Comparison of ENCODE assay signal across 9 cellular contexts in genomic region chr7:85186521-85187241, GRCh38. TPM values are rescaled to one million over a fixed set of nuclear protein-coding genes. Genes with fewer than 3 reads are reported as not detected.
DNase-seq lines count a peak whose midpoint lies in the region; ATAC-seq lines count a peak whose summit lies in the region.
"Had no signal": no experiment of that assay in that cellular context is flagged by ENCODE, and none has a peak within 500 bp of the region (broad histone marks: within the 10 kb centered on the region; RNA-seq: fewer than 3 reads in every experiment).

Gene SEMA3D (minus strand): TSS chr7:85187056. CDS start chr7:85121891, 65,165 bp downstream.

- peaks cover 0 to 12% (median 2%) of the 10 kb centered on the region in 7 donors for H3K9me3 Mint-ChIP-seq in CD4-positive, CD25-positive, alpha-beta regulatory T cell
- H3K9me3 Mint-ChIP-seq in activated T-helper 1 cell treated with anti-CD3 and anti-CD28 coated beads, Interleukin-12 subunit alpha, Interleukin-12 subunit beta, Interleukin-2, Interleukin-4 antibody, amounts not matched to agents 30 ng/mL and 10 ng/mL and 1 ng/mL, durations not matched to agents 14 hours and 24 hours and 36 hours = no peaks in the 10 kb centered on the region

- no peak within 1 kb of the TSS for H3K27ac Mint-ChIP-seq in CD4-positive, CD25-positive, alpha-beta regulatory T cell
- H3K27ac Mint-ChIP-seq in activated T-helper 1 cell treated with anti-CD3 and anti-CD28 coated beads, Interleukin-12 subunit alpha, Interleukin-12 subunit beta, Interleukin-2, Interleukin-4 antibody, amounts not matched to agents 30 ng/mL and 10 ng/mL and 1 ng/mL, durations not matched to agents 14 hours and 24 hours and 36 hours = peak within 1 kb of the TSS; percentile 23

- peak; percentile 28 to 43 for ATAC-seq in CD4-positive, CD25-positive, alpha-beta regulatory T cell (ENCODE audit: low read depth in 2 of 2)
- peak; percentile 96 for ATAC-seq in GM18909 (IDR thresholded peaks at IDR 0.05; ENCODE audit: poor library complexity, unreplicated experiment)
- peak; percentile 95 for ATAC-seq in HG03095 (IDR thresholded peaks at IDR 0.05; ENCODE audit: unreplicated experiment)

- peaks cover 0 to 6% of the 10 kb centered on the region in 2 experiments for H3K9me3 ChIP-seq in CD4-positive, CD25-positive, alpha-beta regulatory T cell (ENCODE audit: control insufficient read depth in 2 of 2, low read length in 2 of 2)

- H3K36me3 ChIP-seq in CD4-positive, CD25-positive, alpha-beta regulatory T cell (ENCODE audit: control insufficient read depth, insufficient read depth, low read length) = no peaks in the 10 kb centered on the region

- H3K4me3 ChIP-seq in CD4-positive, CD25-positive, alpha-beta regulatory T cell (ENCODE audit: low read depth, low read length) = no peak within 1 kb of the TSS

- H3K27me3 ChIP-seq in CD4-positive, CD25-positive, alpha-beta regulatory T cell (ENCODE audit: control insufficient read depth, insufficient read depth, low read length) = no peaks in the 10 kb centered on the region

- no peaks in the 10 kb centered on the region for H3K4me1 Mint-ChIP-seq in CD4-positive, CD25-positive, alpha-beta regulatory T cell
- H3K4me1 Mint-ChIP-seq in activated T-helper 1 cell treated with anti-CD3 and anti-CD28 coated beads, Interleukin-12 subunit alpha, Interleukin-12 subunit beta, Interleukin-2, Interleukin-4 antibody, amounts not matched to agents 30 ng/mL and 10 ng/mL and 1 ng/mL, durations not matched to agents 14 hours and 24 hours and 36 hours (ENCODE audit: low read depth) = no peaks in the 10 kb centered on the region

- H3K36me3 Mint-ChIP-seq in CD4-positive, CD25-positive, alpha-beta regulatory T cell = no peaks in the 10 kb centered on the region
- H3K36me3 Mint-ChIP-seq in activated T-helper 1 cell treated with anti-CD3 and anti-CD28 coated beads, Interleukin-12 subunit alpha, Interleukin-12 subunit beta, Interleukin-2, Interleukin-4 antibody, amounts not matched to agents 30 ng/mL and 10 ng/mL and 1 ng/mL, durations not matched to agents 14 hours and 24 hours and 36 hours (ENCODE audit: low read depth) = no peaks in the 10 kb centered on the region

- no peaks in the 10 kb centered on the region for H3K4me1 ChIP-seq in CD4-positive, CD25-positive, alpha-beta regulatory T cell (ENCODE audit: control insufficient read depth, insufficient read depth, low read length, poor library complexity, severe bottlenecking)

- no peak within 1 kb of the TSS for H3K27ac ChIP-seq in CD4-positive, CD25-positive, alpha-beta regulatory T cell (ENCODE audit: insufficient read depth, low read length, poor library complexity, severe bottlenecking)

- peak in 1 of 3 donors; percentile 3 for DNase-seq in CD4-positive, CD25-positive, alpha-beta regulatory T cell
- DNase-seq in NCI-H2171 (lab: John Stamatoyannopoulos, UW) (peak; percentile 69), head of caudate nucleus (peak; percentile 25 to 90 (median 79)), occipital lobe (lab: John Stamatoyannopoulos, UW) (peak; percentile 73)
- peak; percentile 2 for DNase-seq in activated T-helper 1 cell treated with anti-CD3 and anti-CD28 coated beads, Interleukin-12 subunit alpha, Interleukin-12 subunit beta, Interleukin-2, Interleukin-4 antibody, amounts not matched to agents 30 ng/mL and 10 ng/mL and 1 ng/mL, durations not matched to agents 14 hours and 24 hours and 36 hours (ENCODE audit: low spot score)
- DNase-seq in stimulated activated naive CD4-positive, alpha-beta T cell treated with Interleukin-2 at 50 U/mL for 16 hours (lab: John Stamatoyannopoulos, UW) = no peak

- intact Hi-C loops in activated T-helper 1 cell treated with anti-CD3 and anti-CD28 coated beads, Interleukin-12 subunit alpha, Interleukin-12 subunit beta, Interleukin-2, Interleukin-4 antibody, amounts not matched to agents 30 ng/mL and 10 ng/mL and 1 ng/mL, durations not matched to agents 14 hours and 24 hours and 36 hours (cut with micrococcal nuclease) = loop anchor here (2.0 kb wide), 1 partner anchor 370 kb away; no protein-coding TSS in a partner anchor
- intact Hi-C loops in head of caudate nucleus (cut with DNase I) = no loop called here

- no peaks in the 10 kb centered on the region for H3K27me3 Mint-ChIP-seq in CD4-positive, CD25-positive, alpha-beta regulatory T cell
- peaks cover 31% of the 10 kb centered on the region for H3K27me3 Mint-ChIP-seq in activated T-helper 1 cell treated with anti-CD3 and anti-CD28 coated beads, Interleukin-12 subunit alpha, Interleukin-12 subunit beta, Interleukin-2, Interleukin-4 antibody, amounts not matched to agents 30 ng/mL and 10 ng/mL and 1 ng/mL, durations not matched to agents 14 hours and 24 hours and 36 hours (ENCODE audit: insufficient read depth)

- H3K4me3 Mint-ChIP-seq in CD4-positive, CD25-positive, alpha-beta regulatory T cell = no peak within 1 kb of the TSS
- no peak within 1 kb of the TSS for H3K4me3 Mint-ChIP-seq in activated T-helper 1 cell treated with anti-CD3 and anti-CD28 coated beads, Interleukin-12 subunit alpha, Interleukin-12 subunit beta, Interleukin-2, Interleukin-4 antibody, amounts not matched to agents 30 ng/mL and 10 ng/mL and 1 ng/mL, durations not matched to agents 14 hours and 24 hours and 36 hours

RNA-seq across cellular contexts. Expression of gene SEMA3D, which starts in this region (rescaled TPM):
- total RNA-seq in CD4-positive, CD25-positive, alpha-beta regulatory T cell = not detected
- polyA plus RNA-seq in CD4-positive, CD25-positive, alpha-beta regulatory T cell = not detected
- 0.60 and 0.64 TPM in 2 replicates for total RNA-seq in activated T-helper 1 cell treated with anti-CD3 and anti-CD28 coated beads, Interleukin-12 subunit alpha, Interleukin-12 subunit beta, Interleukin-2, Interleukin-4 antibody, amounts not matched to agents 30 ng/mL and 10 ng/mL and 1 ng/mL, durations not matched to agents 14 hours and 24 hours and 36 hours
- 4.4 TPM for total RNA-seq in occipital lobe
- total RNA-seq: activated CD8-positive, alpha-beta memory T cell treated with anti-CD3 and anti-CD28 coated beads for 36 hours had no signal

Comparison
In these comparisons a context has a peak if more than half of its experiments do, and no peak if none do; other contexts are left out.
1. Peak in ATAC-seq in CD4-positive, CD25-positive, alpha-beta regulatory T cell; RNA of the gene not detected or under 1 TPM.
2. Peak in DNase-seq in activated T-helper 1 cell treated with anti-CD3 and anti-CD28 coated beads, Interleukin-12 subunit alpha, Interleukin-12 subunit beta, Interleukin-2, Interleukin-4 antibody, amounts not matched to agents 30 ng/mL and 10 ng/mL and 1 ng/mL, durations not matched to agents 14 hours and 24 hours and 36 hours; RNA of the gene not detected or under 1 TPM.
3. ATAC-seq: peak in every context shown above with its lines; median percentile 96 in GM18909; 95 in HG03095; 36 in CD4-positive, CD25-positive, alpha-beta regulatory T cell.